ENCODE assay signal across 1 cellular context in the genomic region with DNA sequence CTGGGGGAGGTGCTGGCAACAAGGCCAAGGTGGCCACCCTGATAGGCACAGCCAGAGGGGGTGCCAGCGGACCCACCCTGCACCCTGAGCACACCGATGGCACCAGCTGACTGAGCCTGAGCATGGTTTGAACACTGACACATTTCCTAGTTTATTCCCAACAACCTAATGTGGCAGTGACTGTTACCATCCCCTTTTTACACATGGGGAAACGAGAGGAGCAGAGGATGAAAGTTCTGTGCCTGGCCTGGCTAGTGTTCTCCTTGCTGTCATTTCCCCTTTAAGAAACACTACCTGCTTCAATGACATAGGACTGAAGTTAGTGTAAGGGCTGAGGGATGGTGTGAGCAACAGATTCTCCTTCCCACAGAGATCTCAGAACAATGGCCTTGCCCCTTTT.
TF ChIP-seq lines count a peak whose summit lies in the region.

No MANE protein-coding gene starts in this region.

TF ChIP-seq in endothelial cell of umbilical vein, 7 proteins besides CTCF, POLR2A, EP300 and RAD21:
- TF ChIP-seq JUN (IDR thresholded peaks at IDR 0.05; ENCODE audit: borderline replicate concordance, insufficient read depth, insufficient read length, low read depth), result no peak
- TF ChIP-seq FOS (IDR thresholded peaks at IDR 0.05; ENCODE audit: borderline replicate concordance, insufficient read depth, low read length), result no peak
- TF ChIP-seq MYC (IDR thresholded peaks at IDR 0.05; ENCODE audit: low read depth, low read length), result no peak
